24 cellular contexts compared by ENCODE assay signal in genomic region chr9:136856541-136857141, GRCh38. TPM values are rescaled to one million over a fixed set of nuclear protein-coding genes. Genes with fewer than 3 reads are reported as not detected.
DNase-seq lines count a peak whose midpoint lies in the region; ATAC-seq, FAIRE-seq and TF ChIP-seq lines count a peak whose summit lies in the region.
"Had no signal": no experiment of that assay in that cellular context is flagged by ENCODE, and none has a peak within 500 bp of the region (broad histone marks: within the 10 kb centered on the region; RNA-seq: fewer than 3 reads in every experiment).

No MANE protein-coding gene starts in this region.

- CTCF ChIA-PET in GM10248 (lab: Yijun Ruan, JAX), result interaction anchor here (1.7 kb wide), 1 partner anchor 14 kb away, joined by 4 read pairs; the partner anchor contains the start of gene AJM1

- H3K4me2 ChIP-seq in H9 (ENCODE audit: insufficient read depth, insufficient read length, low read length), result no peak overlapping the region
- no peak overlapping the region for H3K4me2 ChIP-seq in osteoblast (ENCODE audit: insufficient read depth, low read length)
- H3K4me2 ChIP-seq: neural progenitor cell had no signal

- H2BK120ac ChIP-seq in H9 (ENCODE audit: low read depth, low read length, poor library complexity, severe bottlenecking), result no peak overlapping the region

- POLR2A ChIA-PET in GM10248 (lab: Yijun Ruan, JAX), result interaction anchor here (1.2 kb wide), 1 partner anchor 9 kb away, joined by 4 read pairs; no protein-coding TSS in a partner anchor

- H3K79me2 ChIP-seq in H9 (ENCODE audit: insufficient read depth, low read length) (no peaks in the 10 kb centered on the region), osteoblast (ENCODE audit: insufficient read depth, low read length) (no peaks in the 10 kb centered on the region)

- no peak overlapping the region for H2BK20ac ChIP-seq in H9 (ENCODE audit: low read depth, low read length, poor library complexity, severe bottlenecking)

- ATAC-seq in HG03521 (IDR thresholded peaks at IDR 0.05; ENCODE audit: unreplicated experiment), result no peak
- ATAC-seq: A549; activated T-cell treated with anti-CD3 and anti-CD28 coated beads, Interleukin-2, amount 50 U/mL, for 4 hours; effector memory CD8-positive, alpha-beta T cell had no signal

- H3K27me3 Mint-ChIP-seq in H9 (ENCODE audit: low read depth), result no peaks in the 10 kb centered on the region; the same call in none of the 2 replicates
- H3K27me3 Mint-ChIP-seq: activated CD4-positive, alpha-beta T cell treated with anti-CD3 and anti-CD28 coated beads, Interleukin-2, amount 10 ng/mL, durations not matched to agents 7 days and 5 days; CD4-positive, alpha-beta T cell; effector memory CD8-positive, alpha-beta T cell had no signal

- H3K9me3 ChIP-seq in H9 (ENCODE audit: control insufficient read depth, low read depth, low read length), result no peaks in the 10 kb centered on the region
- no peaks in the 10 kb centered on the region for H3K9me3 ChIP-seq in osteoblast (ENCODE audit: low read depth, low read length)
- H3K9me3 ChIP-seq: A549 had no signal

- no peak overlapping the region for H3T11ph ChIP-seq in H9 (ENCODE audit: low read length)

- no peak overlapping the region for H3K4ac ChIP-seq in H9 (ENCODE audit: low read depth, low read length)

- peak; percentile 27; the same call in 1 of the 3 replicates for TF ChIP-seq CTCF in H9 (conservative IDR thresholded peaks at IDR 0.05)
- TF ChIP-seq CTCF in bronchial epithelial cell (IDR thresholded peaks at IDR 0.05; ENCODE audit: insufficient read depth, low read length, severe bottlenecking), result peak; percentile 13
- TF ChIP-seq CTCF in osteoblast (IDR thresholded peaks at IDR 0.05; ENCODE audit: extremely low read depth, low read depth, low read length), result no peak
- TF ChIP-seq CTCF in GM10248 (IDR thresholded peaks at IDR 0.05; ENCODE audit: control extremely low read depth, extremely low read depth, low read depth, missing control alignments), result no peak

- peak; percentile 19 for DNase-seq in activated T-cell treated with anti-CD3 and anti-CD28 coated beads, Interleukin-2, amount 50 U/mL, for 1 hour
- DNase-seq in activated T-cell treated with anti-CD3 and anti-CD28 coated beads, Interleukin-2, amount 50 U/mL, for 48 hours, result no peak
- peak; percentile 31 for DNase-seq in H9
- no peak for DNase-seq in bronchial epithelial cell (ENCODE audit: low read depth)
- peak; percentile 74 for DNase-seq in osteoblast (ENCODE audit: insufficient read length, low spot score, missing footprints)
- no peak for DNase-seq in GM10248 (ENCODE audit: extremely low spot score)
- DNase-seq in nucleus accumbens (lab: John Stamatoyannopoulos, UW), result no peak
- DNase-seq: activated CD4-positive, alpha-beta T cell treated with anti-CD3 and anti-CD28 coated beads, Interleukin-2, amount 10 ng/mL, durations not matched to agents 7 days and 5 days; activated T-cell treated with anti-CD3 and anti-CD28 coated beads, Interleukin-2, amount 50 U/mL, for 4 hours; central memory CD4-positive, alpha-beta T cell; effector memory CD8-positive, alpha-beta T cell; KG1; NCI-H1092; OCI-M1; stimulated activated CD4-positive, alpha-beta T cell treated with anti-CD3 and anti-CD28 coated beads, Interleukin-1b, Interleukin-23, amount 100 ng/mL, for 48 hours had no signal

- H4K8ac ChIP-seq in H9 (replicated peaks; ENCODE audit: insufficient read length, low read depth, low read length), result no peak overlapping the region

- no peak overlapping the region for H2AFZ ChIP-seq in H9 (ENCODE audit: low read length)
- H2AFZ ChIP-seq in osteoblast (ENCODE audit: low read length), result no peak overlapping the region
- H2AFZ ChIP-seq: neural progenitor cell had no signal

- H4K20me1 ChIP-seq in H9 (ENCODE audit: control insufficient read depth, insufficient read depth, insufficient read length), result no peaks in the 10 kb centered on the region
- H4K20me1 ChIP-seq in osteoblast (ENCODE audit: insufficient read depth, low read length), result peaks cover 10% of the 10 kb centered on the region

- no peak overlapping the region for H2AK5ac ChIP-seq in H9 (ENCODE audit: insufficient read length, low read length)

- no peak overlapping the region for H3K4me3 Mint-ChIP-seq in H9
- H3K4me3 Mint-ChIP-seq: activated CD4-positive, alpha-beta T cell treated with anti-CD3 and anti-CD28 coated beads, Interleukin-2, amount 10 ng/mL, durations not matched to agents 7 days and 5 days; activated T-cell treated with anti-CD3 and anti-CD28 coated beads, Interleukin-2, amount 50 U/mL, for 4 hours; CD4-positive, alpha-beta T cell; effector memory CD8-positive, alpha-beta T cell; mesothelial cell of epicardium; neural progenitor cell had no signal

- WGBS in H9 (ENCODE audit: extremely low coverage, insufficient read length, low lambda C conversion rate), result no CpG with 5 or more reads among the region's 14 CpGs

- no peaks in the 10 kb centered on the region for H3K4me1 ChIP-seq in H9 (ENCODE audit: insufficient read depth, low read length)
- peaks cover 11% of the 10 kb centered on the region for H3K4me1 ChIP-seq in osteoblast (ENCODE audit: insufficient read depth, low read length)
- H3K4me1 ChIP-seq: neural progenitor cell had no signal

- no peak overlapping the region for H3K14ac ChIP-seq in H9 (ENCODE audit: insufficient read depth, low read length)

- H3K4me3 ChIP-seq in bronchial epithelial cell (ENCODE audit: low read depth, low read length) (no peak overlapping the region), osteoblast (ENCODE audit: insufficient read depth, low read length) (no peak overlapping the region)
- H3K4me3 ChIP-seq: A549, neural progenitor cell, SK-N-MC had no signal

- no peaks in the 10 kb centered on the region for H3K23me2 ChIP-seq in H9 (ENCODE audit: insufficient read length, low read depth, low read length, poor library complexity, severe bottlenecking)

- H2BK12ac ChIP-seq in H9 (ENCODE audit: insufficient read length, low read depth, low read length), result no peak overlapping the region

- no peak overlapping the region for H3K56ac ChIP-seq in H9 (ENCODE audit: insufficient read length, low read depth, low read length)

- H3K36me3 ChIP-seq in bronchial epithelial cell (ENCODE audit: control insufficient read depth, insufficient read depth, low read length) (peaks cover 4% of the 10 kb centered on the region), osteoblast (ENCODE audit: insufficient read depth, low read length) (peaks cover 3% of the 10 kb centered on the region)
- H3K36me3 ChIP-seq: neural progenitor cell had no signal

- peaks cover 0 to 14% (median 4%) of the 10 kb centered on the region in 3 experiments; a peak in 4 of 7 replicates for H3K36me3 Mint-ChIP-seq in H9 (ENCODE audit: insufficient read depth in 1 of 3, low read depth in 3 of 3)
- H3K36me3 Mint-ChIP-seq: mesothelial cell of epicardium, neural progenitor cell had no signal

- no peak overlapping the region for H3K23ac ChIP-seq in H9 (ENCODE audit: insufficient read length, low read depth, low read length)

- H3K9ac ChIP-seq in H9 (ENCODE audit: extremely low read depth, insufficient read length, low read length), result no peak overlapping the region
- H3K9ac ChIP-seq: neural progenitor cell had no signal

- no peak overlapping the region for H3K27ac Mint-ChIP-seq in H9
- H3K27ac Mint-ChIP-seq: activated CD4-positive, alpha-beta T cell treated with anti-CD3 and anti-CD28 coated beads, Interleukin-2, amount 10 ng/mL, durations not matched to agents 7 days and 5 days; CD4-positive, alpha-beta T cell; effector memory CD8-positive, alpha-beta T cell; mesothelial cell of epicardium; neural progenitor cell had no signal

- H2BK15ac ChIP-seq in H9 (ENCODE audit: low read depth, low read length), result no peak overlapping the region

- H3K4me1 Mint-ChIP-seq in H9, result no peaks in the 10 kb centered on the region
- H3K4me1 Mint-ChIP-seq: activated CD4-positive, alpha-beta T cell treated with anti-CD3 and anti-CD28 coated beads, Interleukin-2, amount 10 ng/mL, durations not matched to agents 7 days and 5 days; mesothelial cell of epicardium; neural progenitor cell had no signal

- H3K27ac ChIP-seq in H9 (ENCODE audit: insufficient read length, low read depth, low read length), result no peak overlapping the region
- H3K27ac ChIP-seq in osteoblast (ENCODE audit: low read depth, low read length), result no peak overlapping the region
- H3K27ac ChIP-seq: neural progenitor cell, SK-N-MC had no signal

- no peaks in the 10 kb centered on the region for H3K79me1 ChIP-seq in H9 (ENCODE audit: insufficient read depth, low read depth, low read length, poor library complexity, severe bottlenecking)

- FAIRE-seq in bronchial epithelial cell (lab: Jason Lieb, UNC), result no peak
- FAIRE-seq: A549, keratinocyte, TTC549, urothelium cell line had no signal

- H4K91ac ChIP-seq in H9 (ENCODE audit: insufficient read length, low read depth, low read length), result no peak overlapping the region

- H4K5ac ChIP-seq in H9 (ENCODE audit: insufficient read length, low read depth, low read length), result no peak overlapping the region

- no peak overlapping the region for H3K18ac ChIP-seq in H9 (ENCODE audit: insufficient read length, low read depth, low read length)

- H3K27me3 ChIP-seq in H9 (ENCODE audit: insufficient read depth, low read length), result no peaks in the 10 kb centered on the region
- no peaks in the 10 kb centered on the region for H3K27me3 ChIP-seq in bronchial epithelial cell (ENCODE audit: control insufficient read depth, insufficient read depth, low read length)
- no peaks in the 10 kb centered on the region for H3K27me3 ChIP-seq in osteoblast (ENCODE audit: insufficient read depth, low read length)
- H3K27me3 ChIP-seq: neural progenitor cell had no signal

- no peak overlapping the region for H2BK5ac ChIP-seq in H9 (ENCODE audit: insufficient read length, low read length)

- no peaks in the 10 kb centered on the region for H3K9me3 Mint-ChIP-seq in H9
- H3K9me3 Mint-ChIP-seq: activated CD4-positive, alpha-beta T cell treated with anti-CD3 and anti-CD28 coated beads, Interleukin-2, amount 10 ng/mL, durations not matched to agents 7 days and 5 days; activated T-cell treated with anti-CD3 and anti-CD28 coated beads, Interleukin-2, amount 50 U/mL, for 4 hours; CD4-positive, alpha-beta T cell; effector memory CD8-positive, alpha-beta T cell; mesothelial cell of epicardium; neural progenitor cell had no signal

RNA-seq across cellular contexts. Expression of gene MAMDC4, which starts 4.5 kb away (rescaled TPM):
- total RNA-seq in H9 (2021) (6.9 and 9.2 TPM in 2 replicates), bronchial epithelial cell (1.1 and 1.5 TPM in 2 replicates), osteoblast (0.88 and 1.4 TPM in 2 replicates)

RNA-seq across cellular contexts. Expression of gene PHPT1, which starts 7.4 kb away (rescaled TPM):
- total RNA-seq in H9 (2021), result 161 and 175 TPM in 2 replicates
- total RNA-seq in bronchial epithelial cell, result 57.9 and 124 TPM in 2 replicates
- 54.2 and 59.0 TPM in 2 replicates for total RNA-seq in osteoblast

RNA-seq across cellular contexts. Expression of gene EDF1, which starts 9.5 kb away (rescaled TPM):
- 318 and 328 TPM in 2 replicates for total RNA-seq in H9 (2021)
- total RNA-seq in bronchial epithelial cell, result 486 and 497 TPM in 2 replicates
- total RNA-seq in osteoblast, result 126 and 173 TPM in 2 replicates

RNA-seq across cellular contexts. Expression of gene AJM1, which starts 14.4 kb away (rescaled TPM):
- total RNA-seq in H9 (2021) (1.8 and 2.3 TPM in 2 replicates), bronchial epithelial cell (1.1 and 1.8 TPM in 2 replicates), osteoblast (0.88 and 1.1 TPM in 2 replicates)

RNA-seq across cellular contexts. Expression of gene TRAF2, which starts 29.7 kb away (rescaled TPM):
- 48.8 and 49.2 TPM in 2 replicates for total RNA-seq in H9 (2021)
- total RNA-seq in bronchial epithelial cell, result 5.3 and 10.1 TPM in 2 replicates
- 6.2 and 6.8 TPM in 2 replicates for total RNA-seq in osteoblast

Comparison
In these comparisons a context has a peak if more than half of its experiments do, and no peak if none do; other contexts are left out.
1. DNase-seq: peak in activated T-cell treated with anti-CD3 and anti-CD28 coated beads, Interleukin-2, amount 50 U/mL, for 1 hour (single experiment), H9 (single experiment) and osteoblast (single experiment); none in activated T-cell treated with anti-CD3 and anti-CD28 coated beads, Interleukin-2, amount 50 U/mL, for 48 hours (0 of 2), bronchial epithelial cell (single experiment), GM10248 (single experiment) and nucleus accumbens (0 of 56).
2. CTCF ChIP-seq: peak in H9 (single experiment) and bronchial epithelial cell (single experiment); none in osteoblast (single experiment) and GM10248 (single experiment).